Comparison of ENCODE assay signal across 19 cellular contexts in the genomic region with DNA sequence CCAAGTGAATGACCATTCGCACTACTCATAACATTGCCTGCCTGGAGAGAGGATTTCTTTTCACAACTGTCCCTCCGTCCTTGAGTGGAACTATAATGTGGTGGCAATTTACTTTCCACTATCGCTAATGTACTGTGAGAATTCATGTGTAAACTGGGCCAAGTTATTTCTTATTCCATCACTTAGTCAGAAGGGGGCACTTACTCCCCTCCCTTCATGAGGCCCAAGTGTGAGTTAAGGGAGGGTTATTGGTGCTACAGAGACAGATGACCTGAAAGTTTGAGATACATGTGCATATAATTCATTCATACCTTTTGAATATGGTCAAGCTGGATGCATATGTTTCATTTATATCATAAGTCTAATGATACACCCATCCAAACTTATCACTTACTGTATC.
DNase-seq lines count a peak whose midpoint lies in the region; ATAC-seq, FAIRE-seq and TF ChIP-seq lines count a peak whose summit lies in the region.
"Had no signal": no experiment of that assay in that cellular context is flagged by ENCODE, and none has a peak within 500 bp of the region (broad histone marks: within the 10 kb centered on the region; RNA-seq: fewer than 3 reads in every experiment).

No MANE protein-coding gene starts in this region.

- no peaks in the 10 kb centered on the region for H3K79me2 ChIP-seq in H9 (ENCODE audit: insufficient read depth, low read length)

- no peak overlapping the region for H2BK12ac ChIP-seq in H9 (ENCODE audit: insufficient read length, low read depth, low read length)

- no peak overlapping the region for H3K56ac ChIP-seq in H9 (ENCODE audit: insufficient read length, low read depth, low read length)

- peaks cover 6% of the 10 kb centered on the region for H3K4me1 Mint-ChIP-seq in activated CD8-positive, alpha-beta memory T cell treated with anti-CD3 and anti-CD28 coated beads, Interleukin-2, amount 10 ng/mL, durations not matched to agents 7 days and 5 days
- no peaks in the 10 kb centered on the region for H3K4me1 Mint-ChIP-seq in H9
- H3K4me1 Mint-ChIP-seq: T-helper 17 cell had no signal

- no peak overlapping the region for H2BK15ac ChIP-seq in H9 (ENCODE audit: low read depth, low read length)

- H2AFZ ChIP-seq in H9 (ENCODE audit: low read length): no peak overlapping the region
- H2AFZ ChIP-seq: GM23248 had no signal

- no peak overlapping the region for H2BK20ac ChIP-seq in H9 (ENCODE audit: low read depth, low read length, poor library complexity, severe bottlenecking)

- H3K23me2 ChIP-seq in H9 (ENCODE audit: insufficient read length, low read depth, low read length, poor library complexity, severe bottlenecking): no peaks in the 10 kb centered on the region

- H3K9me3 ChIP-seq in H9 (ENCODE audit: control insufficient read depth, low read depth, low read length) (no peaks in the 10 kb centered on the region), SJCRH30 (replicated peaks) (no peaks in the 10 kb centered on the region)
- H3K9me3 ChIP-seq: BLaER1 had no signal

- H4K5ac ChIP-seq in H9 (ENCODE audit: insufficient read length, low read depth, low read length): no peak overlapping the region

- no peaks in the 10 kb centered on the region for H3K9me3 Mint-ChIP-seq in activated CD8-positive, alpha-beta memory T cell treated with anti-CD3 and anti-CD28 coated beads, Interleukin-2, amount 10 ng/mL, durations not matched to agents 7 days and 5 days (ENCODE audit: low read depth)
- H3K9me3 Mint-ChIP-seq in H9: no peaks in the 10 kb centered on the region

- no peak overlapping the region for H3K23ac ChIP-seq in H9 (ENCODE audit: insufficient read length, low read depth, low read length)

- TF ChIP-seq CTCF in H9 (conservative IDR thresholded peaks at IDR 0.05): 0 out of 3 replicates have a peak, but pooled peaks have one; percentile 20

- no peak overlapping the region for H3K14ac ChIP-seq in H9 (ENCODE audit: insufficient read depth, low read length)

- H2BK5ac ChIP-seq in H9 (ENCODE audit: insufficient read length, low read length): no peak overlapping the region

- no peak overlapping the region for H3K4me3 Mint-ChIP-seq in activated CD8-positive, alpha-beta memory T cell treated with anti-CD3 and anti-CD28 coated beads, Interleukin-2, amount 10 ng/mL, durations not matched to agents 7 days and 5 days
- H3K4me3 Mint-ChIP-seq in H9: no peak overlapping the region
- H3K4me3 Mint-ChIP-seq: T-helper 17 cell had no signal

- no peak overlapping the region for H4K91ac ChIP-seq in H9 (ENCODE audit: insufficient read length, low read depth, low read length)

- peaks cover 14% of the 10 kb centered on the region for H3K27me3 Mint-ChIP-seq in activated CD8-positive, alpha-beta memory T cell treated with anti-CD3 and anti-CD28 coated beads, Interleukin-2, amount 10 ng/mL, durations not matched to agents 7 days and 5 days
- no peaks in the 10 kb centered on the region for H3K27me3 Mint-ChIP-seq in H9 (ENCODE audit: low read depth)
- H3K27me3 Mint-ChIP-seq: T-helper 17 cell had no signal

- H3K4me3 ChIP-seq in SJCRH30: no peak overlapping the region
- H3K4me3 ChIP-seq: BLaER1, GM23248 had no signal

- no peak overlapping the region for H2AK5ac ChIP-seq in H9 (ENCODE audit: insufficient read length, low read length)

- H3K36me3 ChIP-seq in SJCRH30: no peaks in the 10 kb centered on the region
- H3K36me3 ChIP-seq: BLaER1 had no signal

- H4K20me1 ChIP-seq in H9 (ENCODE audit: control insufficient read depth, insufficient read depth, insufficient read length): no peaks in the 10 kb centered on the region
- H4K20me1 ChIP-seq: BLaER1 had no signal

- no peak overlapping the region for H2BK120ac ChIP-seq in H9 (ENCODE audit: low read depth, low read length, poor library complexity, severe bottlenecking)

- H4K8ac ChIP-seq in H9 (replicated peaks; ENCODE audit: insufficient read length, low read depth, low read length): no peak overlapping the region

- H3K4ac ChIP-seq in H9 (ENCODE audit: low read depth, low read length): no peak overlapping the region

- H3K9ac ChIP-seq in H9 (ENCODE audit: extremely low read depth, insufficient read length, low read length): no peak overlapping the region
- H3K9ac ChIP-seq: BLaER1, GM23248, KMS-11 had no signal

- no peak overlapping the region for H3K27ac Mint-ChIP-seq in activated CD8-positive, alpha-beta memory T cell treated with anti-CD3 and anti-CD28 coated beads, Interleukin-2, amount 10 ng/mL, durations not matched to agents 7 days and 5 days
- peak overlapping the region in 1 of 3 experiments; percentile 65; a peak in 1 of 7 replicates for H3K27ac Mint-ChIP-seq in H9
- H3K27ac Mint-ChIP-seq: T-helper 17 cell had no signal

- H3K27ac ChIP-seq in H9 (ENCODE audit: insufficient read length, low read depth, low read length) (no peak overlapping the region), SJCRH30 (no peak overlapping the region)
- H3K27ac ChIP-seq: 22Rv1, BLaER1, GM23248, KMS-11 had no signal

- in situ Hi-C loops in SK-MEL-5 (cut with HindIII; ENCODE audit: low pct_unique_long_range_greater_than_20kb, low sequenced_read_pairs): no loop called here

- peak; percentile 30 for ATAC-seq in activated CD8-positive, alpha-beta memory T cell treated with anti-CD3 and anti-CD28 coated beads, Interleukin-2, amount 10 ng/mL, durations not matched to agents 7 days and 5 days
- ATAC-seq: T-helper 17 cell had no signal

- H3T11ph ChIP-seq in H9 (ENCODE audit: low read length): no peak overlapping the region

- no CpG with 5 or more reads among the region's 3 CpGs for WGBS in H9 (ENCODE audit: extremely low coverage, insufficient read length, low lambda C conversion rate)

- no peaks in the 10 kb centered on the region for H3K79me1 ChIP-seq in H9 (ENCODE audit: insufficient read depth, low read depth, low read length, poor library complexity, severe bottlenecking)

- no peak overlapping the region for H3K4me2 ChIP-seq in H9 (ENCODE audit: insufficient read depth, insufficient read length, low read length)
- H3K4me2 ChIP-seq: BLaER1, KMS-11 had no signal

- no peak for DNase-seq in activated CD8-positive, alpha-beta memory T cell treated with anti-CD3 and anti-CD28 coated beads, Interleukin-2, amount 10 ng/mL, durations not matched to agents 7 days and 5 days
- DNase-seq in activated CD8-positive, alpha-beta memory T cell treated with anti-CD3 and anti-CD28 coated beads, Interleukin-2, amount 50 U/mL, for 48 hours: no peak
- DNase-seq in H9 (no peak), SK-MEL-5 (ENCODE audit: low read depth, low spot score) (peak; percentile 60), urothelium cell line (ENCODE audit: low spot score) (no peak), A172 (ENCODE audit: low spot score) (no peak), SJCRH30 (no peak), NCI-H2171 (lab: John Stamatoyannopoulos, UW) (no peak)
- DNase-seq: DND-41, GDM1, GM23248, NCI-H1092, NCI-H2081 treated with DMSO at 0.1 percent for 48 hours, NCI-H524, SIG-M5, T-helper 17 cell had no signal

- CTCF ChIA-PET in activated CD8-positive, alpha-beta memory T cell treated with anti-CD3 and anti-CD28 coated beads, Interleukin-2, amount 10 ng/mL, durations not matched to agents 7 days and 5 days (lab: Charles Lee): no interaction called here

- no peaks in the 10 kb centered on the region for H3K4me1 ChIP-seq in H9 (ENCODE audit: insufficient read depth, low read length)
- no peaks in the 10 kb centered on the region for H3K4me1 ChIP-seq in SJCRH30
- H3K4me1 ChIP-seq: BLaER1 had no signal

- peak; percentile 40 for FAIRE-seq in urothelium cell line (lab: Jason Lieb, UNC)

- no peak overlapping the region for H3K18ac ChIP-seq in H9 (ENCODE audit: insufficient read length, low read depth, low read length)

- H3K27me3 ChIP-seq in H9 (ENCODE audit: insufficient read depth, low read length) (no peaks in the 10 kb centered on the region), SJCRH30 (no peaks in the 10 kb centered on the region; the same call in 1 of the 2 replicates)
- H3K27me3 ChIP-seq: BLaER1 had no signal

- H3K36me3 Mint-ChIP-seq in activated CD8-positive, alpha-beta memory T cell treated with anti-CD3 and anti-CD28 coated beads, Interleukin-2, amount 10 ng/mL, durations not matched to agents 7 days and 5 days: no peaks in the 10 kb centered on the region
- no peaks in the 10 kb centered on the region for H3K36me3 Mint-ChIP-seq in H9 (ENCODE audit: insufficient read depth in 1 of 3, low read depth in 3 of 3)
